In the genomic region with DNA sequence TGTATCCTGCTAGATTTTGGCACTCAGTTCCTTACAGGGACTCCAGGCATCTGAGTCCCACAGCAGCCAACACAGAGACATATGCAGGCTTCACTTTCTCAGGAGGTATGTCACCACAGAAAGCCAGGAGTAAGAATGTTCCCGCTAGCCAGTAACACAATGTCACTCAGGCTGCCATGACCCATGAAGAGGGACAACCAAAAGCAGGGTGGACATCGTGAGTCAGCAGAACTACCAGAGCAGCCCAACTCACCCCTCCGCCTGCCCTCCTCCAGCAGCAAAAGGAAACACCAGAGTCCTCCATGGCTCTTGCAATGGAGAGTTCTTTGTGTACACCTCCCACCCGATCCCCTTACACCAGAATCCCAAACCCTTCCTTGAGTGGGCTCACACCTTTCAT, we compare ENCODE assay signal across 28 cellular contexts.
DNase-seq lines count a peak whose midpoint lies in the region; ATAC-seq, FAIRE-seq and TF ChIP-seq lines count a peak whose summit lies in the region.
"Had no signal": no experiment of that assay in that cellular context is flagged by ENCODE, and none has a peak within 500 bp of the region (broad histone marks: within the 10 kb centered on the region; RNA-seq: fewer than 3 reads in every experiment).

No MANE protein-coding gene starts in this region.

- POLR2A ChIA-PET in K562 (lab: Yijun Ruan, JAX): no interaction called here

- BruUV-seq in K562 (replicated peaks; lab: Mats Ljungman, UMichigan): no TSS peak

- H3K36me3 Mint-ChIP-seq in activated naive CD4-positive, alpha-beta T cell treated with anti-CD3 and anti-CD28 coated beads, Interleukin-2, amount 10 ng/mL, durations not matched to agents 7 days and 5 days: peaks cover 2% of the 10 kb centered on the region

- H3K27ac ChIP-seq in K562 (ENCODE audit: extremely low read depth, low read depth, low read length) (no peak overlapping the region), keratinocyte (ENCODE audit: control insufficient read depth, insufficient read depth, low read length) (peak overlapping the region; percentile 74), skin epidermis (peak overlapping the region in 15 of 21 experiments; percentile 19 to 82 (median 53)), body of pancreas (no peak overlapping the region)
- H3K27ac ChIP-seq: GM23248, PC-9 had no signal

- peak overlapping the region; percentile 6 for H3K27ac Mint-ChIP-seq in activated naive CD4-positive, alpha-beta T cell treated with anti-CD3 and anti-CD28 coated beads, Interleukin-2, amount 10 ng/mL, durations not matched to agents 7 days and 5 days

- peaks cover 1% of the 10 kb centered on the region for H3K9me3 Mint-ChIP-seq in activated naive CD4-positive, alpha-beta T cell treated with anti-CD3 and anti-CD28 coated beads, Interleukin-2, amount 10 ng/mL, durations not matched to agents 7 days and 5 days
- H3K9me3 Mint-ChIP-seq: CD4-positive, CD25-positive, alpha-beta regulatory T cell had no signal

- H3K9ac ChIP-seq in K562 (ENCODE audit: insufficient read depth in 1 of 2, low read depth in 2 of 2, low read length in 2 of 2): no peak overlapping the region
- H3K9ac ChIP-seq in keratinocyte (ENCODE audit: control insufficient read depth, extremely low read depth, insufficient read depth, low read length): no peak overlapping the region
- H3K9ac ChIP-seq: GM23248, SK-N-SH had no signal

- H3K4me2 ChIP-seq in K562 (ENCODE audit: insufficient read depth, low read length): no peak overlapping the region
- no peak overlapping the region for H3K4me2 ChIP-seq in keratinocyte (ENCODE audit: control insufficient read depth, extremely low read depth, insufficient read depth, low read depth, low read length)
- H3K4me2 ChIP-seq: PC-9, SK-N-SH had no signal

- H3K9me3 ChIP-seq in K562 (replicated peaks; ENCODE audit: control insufficient read depth, insufficient read depth, low read depth, low read length): no peaks in the 10 kb centered on the region
- H3K9me3 ChIP-seq in keratinocyte (ENCODE audit: control insufficient read depth, low read depth, low read length): no peaks in the 10 kb centered on the region
- H3K9me3 ChIP-seq in body of pancreas: no peaks in the 10 kb centered on the region
- H3K9me3 ChIP-seq: BE2C, MG63, SK-N-SH had no signal

- intact Hi-C loops in K562 (cut with micrococcal nuclease): no loop called here
- intact Hi-C loops in body of pancreas (cut with DNase I): no loop called here

- H3K27me3 ChIP-seq in K562 (ENCODE audit: control insufficient read depth in 2 of 2, insufficient read depth in 2 of 2, low read length in 2 of 2) (peaks cover 5 to 14% of the 10 kb centered on the region in 2 experiments; a peak in 4 of 5 replicates), keratinocyte (ENCODE audit: control insufficient read depth, extremely low read depth, insufficient read depth, low read length) (no peaks in the 10 kb centered on the region), body of pancreas (no peaks in the 10 kb centered on the region)
- H3K27me3 ChIP-seq: BE2C, MG63 had no signal

- no peaks in the 10 kb centered on the region for H3K9me1 ChIP-seq in K562 (ENCODE audit: control insufficient read depth, insufficient read depth, low read length)
- H3K9me1 ChIP-seq in keratinocyte (ENCODE audit: control insufficient read depth, extremely low read depth, insufficient read depth, low read length): no peaks in the 10 kb centered on the region

- no peaks in the 10 kb centered on the region for H3K79me2 ChIP-seq in K562 (ENCODE audit: control insufficient read depth, insufficient read depth, low read length)
- no peaks in the 10 kb centered on the region for H3K79me2 ChIP-seq in keratinocyte (ENCODE audit: control insufficient read depth, insufficient read depth, low read length)

- H2AFZ ChIP-seq in K562 (ENCODE audit: low read depth, low read length): no peak overlapping the region
- H2AFZ ChIP-seq in keratinocyte (ENCODE audit: control insufficient read depth, low read length): no peak overlapping the region
- H2AFZ ChIP-seq: GM23248, PC-9 had no signal

- CTCF ChIA-PET in activated naive CD4-positive, alpha-beta T cell treated with anti-CD3 and anti-CD28 coated beads, Interleukin-2, amount 10 ng/mL, durations not matched to agents 7 days and 5 days (lab: Charles Lee): no interaction called here
- CTCF ChIA-PET in K562 (lab: Yijun Ruan, JAX; ENCODE audit: low intra/inter-chr PET ratio): no interaction called here

- H3K4me3 ChIP-seq in K562 (no peak overlapping the region), keratinocyte (ENCODE audit: control insufficient read depth in 2 of 3, extremely low read depth in 1 of 3, insufficient read depth in 2 of 3, low read depth in 1 of 3, low read length in 3 of 3) (no peak overlapping the region), skin epidermis (no peak overlapping the region), body of pancreas (no peak overlapping the region)
- H3K4me3 ChIP-seq: GM23248, MG63, PC-9 had no signal

- peaks cover 10% of the 10 kb centered on the region for H3K4me1 Mint-ChIP-seq in activated naive CD4-positive, alpha-beta T cell treated with anti-CD3 and anti-CD28 coated beads, Interleukin-2, amount 10 ng/mL, durations not matched to agents 7 days and 5 days

- TF ChIP-seq EP300 in K562 (IDR thresholded peaks at IDR 0.05; ENCODE audit: low read length): no peak

- peak; percentile 67 for ATAC-seq in K562
- ATAC-seq in body of pancreas: no peak
- ATAC-seq: HCT116 had no signal

- DNase-seq in activated naive CD4-positive, alpha-beta T cell treated with anti-CD3 and anti-CD28 coated beads, Interleukin-2, amount 10 ng/mL, durations not matched to agents 7 days and 5 days: no peak
- DNase-seq in activated naive CD4-positive, alpha-beta T cell (lab: John Stamatoyannopoulos, UW): no peak
- DNase-seq in K562 (ENCODE audit: extremely low read depth in 1 of 4, low spot score in 3 of 4): peak in 1 of 4 experiments; percentile 25
- no peak for DNase-seq in keratinocyte (ENCODE audit: low read depth, low spot score)
- no peak for DNase-seq in HTR-8/SVneo (ENCODE audit: insufficient read length, low spot score)
- no peak for DNase-seq in NCI-H2029 treated with DMSO at 0.1 percent for 48 hours (lab: John Stamatoyannopoulos, UW)
- DNase-seq in body of pancreas: no peak
- DNase-seq: 8988T; ACHN; BE2C; CD4-positive, CD25-positive, alpha-beta regulatory T cell; GM23248; KBM-7; MG63; NCI-H1105 treated with DMSO at 0.1 percent for 48 hours; NCI-H146; NCI-H1930; NCI-H446 treated with DMSO at 0.1 percent for 48 hours; NCI-H526 treated with DMSO at 0.1 percent for 48 hours; RPMI8226; SIG-M5; SK-N-SH; SW 1271 had no signal

- dilution Hi-C loops in keratinocyte (cut with MboI; ENCODE audit: extremely low pct_ligation_motif_present, low sequenced_read_pairs): no loop called here

- in situ Hi-C loops in K562 (cut with MboI): no loop called here

- WGBS in K562 (ENCODE audit: insufficient coverage, low coverage, missing lambda C conversion rate): 13% methylated on average over 4 of the region's 4 CpGs
- 90 to 96% methylated on average over 4 of the region's 4 CpGs for WGBS in body of pancreas, 2 donors

- TF ChIP-seq CTCF in K562 (IDR thresholded peaks at IDR 0.05 in 2 of 3, conservative IDR thresholded peaks at IDR 0.05 in 1 of 3; ENCODE audit: insufficient read depth in 2 of 3, low read depth in 1 of 3, low read length in 3 of 3) (no peak), keratinocyte (optimal IDR thresholded peaks at IDR 0.05 in 1 of 3, IDR thresholded peaks at IDR 0.05 in 1 of 3, conservative IDR thresholded peaks at IDR 0.05 in 1 of 3; ENCODE audit: extremely low read depth in 1 of 3, insufficient read depth in 2 of 3, low read length in 3 of 3) (no peak), body of pancreas (IDR thresholded peaks at IDR 0.05) (no peak)

- H3K4me1 ChIP-seq in K562 (replicated peaks in 1 of 2; ENCODE audit: control insufficient read depth in 2 of 2, insufficient read depth in 2 of 2, low read length in 2 of 2): no peaks in the 10 kb centered on the region; a peak in 2 of 5 replicates
- peaks cover 60% of the 10 kb centered on the region for H3K4me1 ChIP-seq in keratinocyte (ENCODE audit: control insufficient read depth, extremely low read depth, insufficient read depth, low read length)
- H3K4me1 ChIP-seq in body of pancreas: no peaks in the 10 kb centered on the region

- FAIRE-seq in K562 (lab: Jason Lieb, UNC) (no peak), keratinocyte (lab: Jason Lieb, UNC) (peak; percentile 13), HTR-8/SVneo (lab: Jason Lieb, UNC) (no peak)
- FAIRE-seq: D721Med, G401.6 had no signal

- no peaks in the 10 kb centered on the region for H4K20me1 ChIP-seq in K562 (replicated peaks; ENCODE audit: control insufficient read depth, insufficient read depth, low read length)
- H4K20me1 ChIP-seq in keratinocyte (ENCODE audit: control insufficient read depth, extremely low read depth, insufficient read depth, low read length): no peaks in the 10 kb centered on the region

- peaks cover 8% of the 10 kb centered on the region for H3K27me3 Mint-ChIP-seq in activated naive CD4-positive, alpha-beta T cell treated with anti-CD3 and anti-CD28 coated beads, Interleukin-2, amount 10 ng/mL, durations not matched to agents 7 days and 5 days
- H3K27me3 Mint-ChIP-seq: CD4-positive, CD25-positive, alpha-beta regulatory T cell had no signal

- no peak overlapping the region for H3K4me3 Mint-ChIP-seq in activated naive CD4-positive, alpha-beta T cell treated with anti-CD3 and anti-CD28 coated beads, Interleukin-2, amount 10 ng/mL, durations not matched to agents 7 days and 5 days
- H3K4me3 Mint-ChIP-seq: CD4-positive, CD25-positive, alpha-beta regulatory T cell had no signal

- no peaks in the 10 kb centered on the region for H3K36me3 ChIP-seq in K562 (ENCODE audit: control insufficient read depth, insufficient read depth, low read length)
- H3K36me3 ChIP-seq in keratinocyte (ENCODE audit: control insufficient read depth in 2 of 2, extremely low read depth in 1 of 2, insufficient read depth in 2 of 2, low read length in 2 of 2): no peaks in the 10 kb centered on the region
- H3K36me3 ChIP-seq in body of pancreas (replicated peaks in 1 of 2; ENCODE audit: insufficient read depth in 1 of 2, low read depth in 2 of 2): no peaks in the 10 kb centered on the region
- H3K36me3 ChIP-seq: BE2C, MG63 had no signal

- no peak for TF ChIP-seq RAD21 in K562 (CRISPR knock-in tag; conservative IDR thresholded peaks at IDR 0.05 in 1 of 2, IDR thresholded peaks at IDR 0.05 in 1 of 2)

- TF ChIP-seq POLR2A in K562 (conservative IDR thresholded peaks at IDR 0.05) (no peak), body of pancreas (IDR thresholded peaks at IDR 0.05) (no peak)

TF ChIP-seq in K562, 482 proteins besides CTCF, POLR2A, EP300 and RAD21 (continues in another document):
- TF ChIP-seq ZNF766 (CRISPR knock-in tag; conservative IDR thresholded peaks at IDR 0.05) (0 out of 2 replicates have a peak, but pooled peaks have one; percentile 21), ZNF347 (CRISPR knock-in tag; IDR thresholded peaks at IDR 0.05; ENCODE audit: low read depth) (no peak), NFE2 (IDR thresholded peaks at IDR 0.05; ENCODE audit: low read depth) (peak; percentile 71), RAD51 (IDR thresholded peaks at IDR 0.05; ENCODE audit: borderline replicate concordance, low read depth) (no peak), C11orf30 (IDR thresholded peaks at IDR 0.05; ENCODE audit: low read depth) (peak; percentile 83), NFE2L1 (tag; IDR thresholded peaks at IDR 0.05; ENCODE audit: borderline replicate concordance, low read depth) (peak; percentile 54), ZNF174 (CRISPR knock-in tag; IDR thresholded peaks at IDR 0.05) (no peak)

Comparison
In these comparisons a context has a peak if more than half of its experiments do, and no peak if none do; other contexts are left out.
1. H3K27ac ChIP-seq: peak in keratinocyte (single experiment) and skin epidermis (15 of 21); none in K562 (single experiment) and body of pancreas (0 of 4).